In genomic region chr13:100859861-100860260, GRCh38 we compare ENCODE assay signal across 28 cellular contexts.
"Had no signal": no experiment of that assay in that cellular context is flagged by ENCODE, and none has a peak within 500 bp of the region (broad histone marks: within the 10 kb centered on the region; RNA-seq: fewer than 3 reads in every experiment).

No MANE protein-coding gene starts in this region.

- H3K36me3 ChIP-seq: adrenal gland, ascending aorta, brain microvascular endothelial cell, esophagus muscularis mucosa, gastroesophageal sphincter, heart right ventricle had no signal

- H3K9me3 ChIP-seq: adrenal gland, ascending aorta, esophagus muscularis mucosa had no signal

- H3K4me3 ChIP-seq: adrenal gland, ascending aorta, esophagus muscularis mucosa, gastroesophageal sphincter, heart right ventricle had no signal

- H3K4me1 ChIP-seq: adrenal gland, ascending aorta, esophagus muscularis mucosa, gastroesophageal sphincter, heart right ventricle had no signal

- H3K27ac ChIP-seq: adrenal gland, ascending aorta, brain microvascular endothelial cell, esophagus muscularis mucosa, gastroesophageal sphincter, heart right ventricle had no signal

- DNase-seq: activated CD4-positive, alpha-beta memory T cell treated with anti-CD3 and anti-CD28 coated beads for 36 hours; activated CD4-positive, alpha-beta T cell treated with anti-CD3 and anti-CD28 coated beads for 36 hours; activated CD4-positive, alpha-beta T cell treated with anti-CD3 and anti-CD28 coated beads, Interleukin-2, amount 10 ng/mL, durations not matched to agents 24 days and 14 days; activated CD4-positive, CD25-positive, alpha-beta regulatory T cell; activated CD4-positive, CD25-positive, alpha-beta regulatory T cell treated with anti-CD3 and anti-CD28 coated beads, Interleukin-2, amount 50 U/mL, for 72 hours; activated CD8-positive, alpha-beta memory T cell treated with anti-CD3 and anti-CD28 coated beads, Interleukin-2, amount 10 ng/mL, durations not matched to agents 7 days and 5 days; activated CD8-positive, alpha-beta memory T cell treated with anti-CD3 and anti-CD28 coated beads, Interleukin-2, amount 50 U/mL, for 4 hours; activated CD8-positive, alpha-beta T cell treated with anti-CD3 and anti-CD28 coated beads, Interleukin-2, amount 10 ng/mL, durations not matched to agents 7 days and 5 days; activated effector memory CD4-positive, alpha-beta T cell treated with anti-CD3 and anti-CD28 coated beads, Interleukin-2, amount 50 U/mL, for 16 hours; activated naive CD4-positive, alpha-beta T cell treated with anti-CD3 and anti-CD28 coated beads for 36 hours; activated naive CD8-positive, alpha-beta T cell treated with anti-CD3 and anti-CD28 coated beads for 36 hours; activated naive CD8-positive, alpha-beta T cell treated with anti-CD3 and anti-CD28 coated beads, Interleukin-2, amount 50 U/mL, for 24 hours; activated T-cell treated with anti-CD3 and anti-CD28 coated beads, Interleukin-2, amount 50 U/mL, for 1 hour; activated T-cell treated with anti-CD3 and anti-CD28 coated beads, Interleukin-2, amount 50 U/mL, for 48 hours; adrenal gland; brain microvascular endothelial cell; cortex of kidney; dermis blood vessel endothelial cell; effector CD4-positive, alpha-beta T cell; effector memory CD8-positive, alpha-beta T cell; erythroblast; foreskin melanocyte; heart right ventricle; T-helper 1 cell; T-helper 17 cell had no signal

- H3K27me3 ChIP-seq: adrenal gland, ascending aorta, brain microvascular endothelial cell, esophagus muscularis mucosa, gastroesophageal sphincter, heart right ventricle had no signal
